In the genomic region with DNA sequence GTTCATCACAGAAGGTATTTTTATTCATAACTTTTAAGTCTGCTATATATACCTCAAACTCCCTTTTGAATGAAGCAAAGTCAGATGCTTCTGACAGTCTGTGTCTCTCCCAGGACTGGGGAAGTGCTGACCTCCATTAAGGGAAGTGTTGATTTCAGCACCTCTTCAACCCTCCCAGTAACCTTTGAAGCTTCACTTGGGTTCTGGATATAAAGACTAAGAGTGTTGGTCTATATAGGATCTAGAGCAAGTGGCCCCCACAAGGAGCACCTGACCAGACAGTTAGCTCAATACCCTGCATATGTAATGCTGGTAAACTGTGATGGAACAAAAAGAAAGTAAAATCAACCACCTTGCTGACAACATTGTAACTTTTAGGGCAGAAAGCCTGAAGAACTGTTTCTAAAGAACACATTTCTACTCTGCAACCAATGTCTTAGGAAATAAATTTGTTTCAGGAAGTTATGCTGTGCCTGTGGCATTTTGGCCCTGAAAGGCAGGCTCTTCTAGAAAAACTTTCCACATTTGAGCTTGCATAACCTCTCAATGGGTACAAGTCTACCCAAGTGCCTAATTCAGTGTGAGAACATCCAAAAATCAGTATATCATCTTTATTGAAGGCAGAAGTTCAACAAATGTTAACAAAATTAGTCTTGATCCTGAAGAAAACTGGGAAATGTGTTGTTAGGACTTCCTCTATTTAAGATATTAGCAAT, we compare ENCODE assay signal across 8 cellular contexts. TPM values are rescaled to one million over a fixed set of nuclear protein-coding genes. Genes with fewer than 3 reads are reported as not detected.
A peak's percentile ranks its signal among the peaks of the same experiment; 100 is the strongest.
DNase-seq lines count a peak whose midpoint lies in the region; ATAC-seq and TF ChIP-seq lines count a peak whose summit lies in the region.

No MANE protein-coding gene starts in this region.

- DNase-seq in Right ventricle myocardium superior (no peak), cardiac septum (ENCODE audit: low spot score) (no peak), epithelial cell of esophagus (ENCODE audit: low read depth) (peak; percentile 35), vagina (ENCODE audit: extremely low spot score in 2 of 2) (no peak), DMS 273 (lab: John Stamatoyannopoulos, UW; ENCODE audit: unreplicated experiment) (no peak), coronary artery (ENCODE audit: low spot score) (no peak), dorsolateral prefrontal cortex (no peak)

- no peak for TF ChIP-seq POLR2A in vagina (IDR thresholded peaks at IDR 0.05)

- H3K4me2 ChIP-seq in OCI-LY1 (ENCODE audit: low read length): peak overlapping the region; percentile 88

- H3K4me3 ChIP-seq in OCI-LY1 (ENCODE audit: low read depth, low read length, poor library complexity, severe bottlenecking): peak overlapping the region; percentile 81
- H3K4me3 ChIP-seq in epithelial cell of esophagus (ENCODE audit: low read length): no peak overlapping the region
- no peak overlapping the region for H3K4me3 ChIP-seq in vagina
- no peak overlapping the region for H3K4me3 ChIP-seq in coronary artery
- no peak overlapping the region for H3K4me3 ChIP-seq in dorsolateral prefrontal cortex

- H3K27ac ChIP-seq in OCI-LY1 (ENCODE audit: low read depth, low read length, poor library complexity, severe bottlenecking): peak overlapping the region; percentile 97
- H3K27ac ChIP-seq in vagina: peak overlapping the region; percentile 2
- peak overlapping the region in 1 of 2 donors; percentile 69 for H3K27ac ChIP-seq in coronary artery
- H3K27ac ChIP-seq in dorsolateral prefrontal cortex: peak overlapping the region in 20 of 59 donors; percentile 1 to 62 (median 32)

- H3K4me1 ChIP-seq in OCI-LY1 (ENCODE audit: insufficient read depth, low read length, severe bottlenecking) (peaks cover 74% of the 10 kb centered on the region), vagina (no peaks in the 10 kb centered on the region)

- 0 out of 2 replicates have a peak, but pooled peaks cover 5% of the 10 kb centered on the region for H3F3A ChIP-seq in OCI-LY1 (ENCODE audit: insufficient read depth, low read length)

- no peaks in the 10 kb centered on the region for H3K27me3 ChIP-seq in OCI-LY1 (ENCODE audit: insufficient read depth, low read length)
- H3K27me3 ChIP-seq in vagina: no peaks in the 10 kb centered on the region
- no peaks in the 10 kb centered on the region for H3K27me3 ChIP-seq in dorsolateral prefrontal cortex

- ATAC-seq in Right ventricle myocardium superior (ENCODE audit: poor library complexity): peak; percentile 59

- TF ChIP-seq CTCF in OCI-LY1 (IDR thresholded peaks at IDR 0.05; ENCODE audit: low read length): no peak
- no peak for TF ChIP-seq CTCF in epithelial cell of esophagus (IDR thresholded peaks at IDR 0.05; ENCODE audit: insufficient read depth, low read depth, low read length, missing control alignments)
- TF ChIP-seq CTCF in vagina (IDR thresholded peaks at IDR 0.05): no peak
- TF ChIP-seq CTCF in coronary artery (IDR thresholded peaks at IDR 0.05): no peak
- TF ChIP-seq CTCF in dorsolateral prefrontal cortex (IDR thresholded peaks at IDR 0.05 in 54 of 56, conservative IDR thresholded peaks at IDR 0.05 in 2 of 56; ENCODE audit: low read depth in 1 of 56, partially characterized antibody in 56 of 56): no peak

- H2AFZ ChIP-seq in OCI-LY1 (ENCODE audit: low read length): peak overlapping the region; percentile 21; the same call in 1 of the 2 replicates

- intact Hi-C loops in Right ventricle myocardium superior (cut with DNase I): no loop called here
- intact Hi-C loops in cardiac septum (cut with DNase I): no loop called here
- intact Hi-C loops in vagina (cut with DNase I): no loop called here
- intact Hi-C loops in dorsolateral prefrontal cortex (cut with DNase I): no loop called here

- H3K9me2 ChIP-seq in OCI-LY1 (ENCODE audit: low read depth, low read length): no peaks in the 10 kb centered on the region

- H3K36me3 ChIP-seq in OCI-LY1 (ENCODE audit: insufficient read depth, low read length): no peaks in the 10 kb centered on the region; the same call in 1 of the 2 replicates
- no peaks in the 10 kb centered on the region for H3K36me3 ChIP-seq in vagina

- H4K20me1 ChIP-seq in OCI-LY1 (ENCODE audit: insufficient read depth, low read length): no peaks in the 10 kb centered on the region

- peak overlapping the region; percentile 89 for H3K9ac ChIP-seq in OCI-LY1 (ENCODE audit: low read length)

- H3K79me2 ChIP-seq in OCI-LY1 (ENCODE audit: insufficient read depth, low read length): peaks cover 38% of the 10 kb centered on the region

- H3K9me3 ChIP-seq in OCI-LY1 (ENCODE audit: low read length) (no peaks in the 10 kb centered on the region), vagina (no peaks in the 10 kb centered on the region)

RNA-seq across cellular contexts. Expression of a gene that starts 0.9 kb away (rescaled TPM):
- total RNA-seq in Right ventricle myocardium superior (0.35 TPM), cardiac septum (0.70 TPM), vagina (7.4 TPM), dorsolateral prefrontal cortex (1 to 10 TPM in 37 of 120 experiments, under 1 TPM in 79, not detected in 4; 0.18 to 2.5 (median 0.79) TPM)

RNA-seq across cellular contexts. Expression of a gene that starts 15.0 kb away (rescaled TPM):
- total RNA-seq in Right ventricle myocardium superior: not detected
- not detected for total RNA-seq in cardiac septum
- 2.9 TPM for total RNA-seq in vagina
- total RNA-seq in dorsolateral prefrontal cortex: 1 to 10 TPM in 109 of 120 experiments, under 1 TPM in 11; 0.25 to 8.2 (median 2.4) TPM

RNA-seq across cellular contexts. Expression of a gene that starts 32.2 kb away (rescaled TPM):
- 11.4 TPM for total RNA-seq in Right ventricle myocardium superior
- total RNA-seq in cardiac septum: 12.6 TPM
- total RNA-seq in vagina: 6.9 TPM
- 10 to 100 TPM; 26.7 to 71.0 (median 42.4) TPM for total RNA-seq in dorsolateral prefrontal cortex

RNA-seq across cellular contexts. Expression of a gene that starts 32.7 kb away (rescaled TPM):
- total RNA-seq in Right ventricle myocardium superior: 2.2 TPM
- total RNA-seq in cardiac septum: 2.1 TPM
- 5.2 TPM for total RNA-seq in vagina
- total RNA-seq in dorsolateral prefrontal cortex: 1 to 10 TPM; 2.4 to 8.8 (median 4.9) TPM

RNA-seq across cellular contexts. Expression of a gene that starts 56.7 kb away (rescaled TPM):
- 52.4 TPM for total RNA-seq in Right ventricle myocardium superior
- 63.5 TPM for total RNA-seq in cardiac septum
- 52.3 TPM for total RNA-seq in vagina
- total RNA-seq in dorsolateral prefrontal cortex: 100 to 1,000 TPM in 62 of 120 experiments, 10 to 100 TPM in 58; 78.9 to 158 (median 100) TPM
